In genomic region chr22:44683881-44684280, GRCh38 we compare ENCODE assay signal across 23 cellular contexts. TPM values are rescaled to one million over a fixed set of nuclear protein-coding genes. Genes with fewer than 3 reads are reported as not detected.
DNase-seq lines count a peak whose midpoint lies in the region; ATAC-seq, FAIRE-seq and TF ChIP-seq lines count a peak whose summit lies in the region.
"Had no signal": no experiment of that assay in that cellular context is flagged by ENCODE, and none has a peak within 500 bp of the region (broad histone marks: within the 10 kb centered on the region; RNA-seq: fewer than 3 reads in every experiment).

No MANE protein-coding gene starts in this region.

- in situ Hi-C loops in GM12878 (cut with MboI), result no loop called here

- H3K79me2 ChIP-seq in GM12878 (ENCODE audit: control insufficient read depth, insufficient read depth, low read length), result no peaks in the 10 kb centered on the region
- H3K79me2 ChIP-seq: parathyroid adenoma had no signal

- TF ChIP-seq POLR2A in GM12878 (IDR thresholded peaks at IDR 0.05; ENCODE audit: low read depth, low read length), result no peak

- peak overlapping the region; percentile 19 to 61 for H3K4me3 Mint-ChIP-seq in activated T-cell treated with anti-CD3 and anti-CD28 coated beads, Interleukin-2, amount 50 U/mL, for 72 hours
- no peak overlapping the region for H3K4me3 Mint-ChIP-seq in Caco-2 (ENCODE audit: unreplicated experiment)
- peak overlapping the region; percentile 21 for H3K4me3 Mint-ChIP-seq in stimulated activated memory B cell treated with anti-CD40 and anti-IgM and Interleukin-4, amounts not matched to agents 10 μg/mL and 1 μg/mL and 100 μg/mL, for 72 hours
- H3K4me3 Mint-ChIP-seq: activated naive CD4-positive, alpha-beta T cell treated with anti-CD3 and anti-CD28 coated beads for 36 hours; activated T-cell treated with anti-CD3 and anti-CD28 coated beads, Interleukin-2, amount 50 U/mL, for 4 hours; dendritic cell treated with granulocyte-macrophage colony-stimulating factor and Interleukin-4, amounts not matched to agents 40 ng/mL and 50 ng/mL, for 4 days had no signal

- H3K36me3 ChIP-seq in Caco-2 (ENCODE audit: control insufficient read depth, insufficient read depth, low read length), result no peaks in the 10 kb centered on the region
- H3K36me3 ChIP-seq in GM12878 (ENCODE audit: control insufficient read depth in 2 of 2, insufficient read depth in 2 of 2, low read length in 1 of 2), result no peaks in the 10 kb centered on the region
- H3K36me3 ChIP-seq: HAP-1, sigmoid colon had no signal

- CTCF ChIA-PET in Caco-2 (lab: Charles Lee) (no interaction called here), GM12878 (lab: Yijun Ruan, JAX) (interaction anchor here (0.7 to 6.2 kb wide), 17 partner anchors 11 to 690 kb away, joined by 3 to 67 read pairs (median 5); partner anchors contain the start of gene PRR5)

- H3K4me1 ChIP-seq in Caco-2, result peaks cover 48% of the 10 kb centered on the region
- H3K4me1 ChIP-seq in GM12878 (ENCODE audit: control insufficient read depth, insufficient read depth, low read length), result peaks cover 46% of the 10 kb centered on the region
- peaks cover 4% of the 10 kb centered on the region for H3K4me1 ChIP-seq in foreskin keratinocyte
- H3K4me1 ChIP-seq: parathyroid adenoma had no signal

- H2AFZ ChIP-seq in GM12878 (ENCODE audit: control insufficient read depth, low read depth, low read length), result no peak overlapping the region
- H2AFZ ChIP-seq: parathyroid adenoma had no signal

- H3K36me3 Mint-ChIP-seq in activated T-cell treated with anti-CD3 and anti-CD28 coated beads, Interleukin-2, amount 50 U/mL, for 72 hours (ENCODE audit: insufficient read depth in 2 of 2), result no peaks in the 10 kb centered on the region
- peaks cover 73% of the 10 kb centered on the region for H3K36me3 Mint-ChIP-seq in Caco-2 (ENCODE audit: insufficient read depth, unreplicated experiment)
- H3K36me3 Mint-ChIP-seq in stimulated activated memory B cell treated with anti-CD40 and anti-IgM and Interleukin-4, amounts not matched to agents 10 μg/mL and 1 μg/mL and 100 μg/mL, for 72 hours, result no peaks in the 10 kb centered on the region

- no peak for DNase-seq in activated T-cell treated with anti-CD3 and anti-CD28 coated beads, Interleukin-2, amount 50 U/mL, for 72 hours
- DNase-seq in activated T-cell treated with anti-CD3 and anti-CD28 coated beads for 4 hours (no peak), Caco-2 (no peak), GM12878 (ENCODE audit: low read depth, low spot score) (no peak), NCI-H2171 (lab: John Stamatoyannopoulos, UW) (no peak), foreskin keratinocyte (no peak)
- DNase-seq: activated T-cell treated with anti-CD3 and anti-CD28 coated beads, Interleukin-2, amount 50 U/mL, for 4 hours; aorta; mucosa of descending colon; NCI-H1092 treated with DMSO at 0.1 percent for 48 hours; NCI-H2227 treated with DMSO at 0.1 percent for 48 hours; RPMI8226 had no signal

- BruUV-seq in Caco-2 (replicated peaks; lab: Mats Ljungman, UMichigan) (no TSS peak), GM12878 (replicated peaks; lab: Mats Ljungman, UMichigan) (no TSS peak)

- RAD21 ChIA-PET in GM12878 (lab: Charles Lee; ENCODE audit: unreplicated experiment), result interaction anchor here (1.4 to 2.1 kb wide), 2 partner anchors 20 to 57 kb away, joined by 4 to 9 read pairs; no protein-coding TSS in a partner anchor

- TF ChIP-seq CTCF in Caco-2 (IDR thresholded peaks at IDR 0.05; ENCODE audit: insufficient read depth in 1 of 2, low read depth in 1 of 2, low read length in 1 of 2, severe bottlenecking in 1 of 2, unreplicated experiment in 1 of 2) (no peak), GM12878 (IDR thresholded peaks at IDR 0.05 in 2 of 3, conservative IDR thresholded peaks at IDR 0.05 in 1 of 3; ENCODE audit: control insufficient read depth in 2 of 3, extremely low read depth in 1 of 3, insufficient read depth in 1 of 3, low read depth in 3 of 3, low read length in 3 of 3) (no peak), foreskin keratinocyte (conservative IDR thresholded peaks at IDR 0.05) (no peak)

- no peak for FAIRE-seq in GM12878 (lab: Jason Lieb, UNC)
- FAIRE-seq: D721Med, GM19239, kidney had no signal

- WGBS in GM12878 (ENCODE audit: insufficient coverage, insufficient replicate concordance, low lambda C conversion rate, missing lambda C conversion rate), result 1% methylated on average over 8 of the region's 8 CpGs

- H3K27ac ChIP-seq in GM12878 (ENCODE audit: control insufficient read depth, insufficient read depth), result peak overlapping the region; percentile 48
- H3K27ac ChIP-seq in foreskin keratinocyte, result no peak overlapping the region
- H3K27ac ChIP-seq: parathyroid adenoma, sigmoid colon, SK-N-MC had no signal

- no peak for TF ChIP-seq EP300 in GM12878 (IDR thresholded peaks at IDR 0.05; ENCODE audit: borderline replicate concordance in 1 of 2, control insufficient read depth in 1 of 2, low read depth in 2 of 2, low read length in 2 of 2)

- peak overlapping the region; percentile 84 for H3K4me2 ChIP-seq in GM12878 (ENCODE audit: control insufficient read depth, insufficient read depth)

- H3K27me3 ChIP-seq in Caco-2 (replicated peaks; ENCODE audit: control insufficient read depth, insufficient read depth, low read length) (no peaks in the 10 kb centered on the region), GM12878 (replicated peaks in 1 of 2; ENCODE audit: control insufficient read depth in 2 of 2, insufficient read depth in 2 of 2, low read length in 1 of 2) (no peaks in the 10 kb centered on the region), foreskin keratinocyte (no peaks in the 10 kb centered on the region)
- H3K27me3 ChIP-seq: sigmoid colon had no signal

- no peak overlapping the region for H3K27ac Mint-ChIP-seq in activated T-cell treated with anti-CD3 and anti-CD28 coated beads, Interleukin-2, amount 50 U/mL, for 72 hours
- peak overlapping the region; percentile 92 for H3K27ac Mint-ChIP-seq in Caco-2 (ENCODE audit: unreplicated experiment)
- peak overlapping the region; percentile 86 for H3K27ac Mint-ChIP-seq in stimulated activated memory B cell treated with anti-CD40 and anti-IgM and Interleukin-4, amounts not matched to agents 10 μg/mL and 1 μg/mL and 100 μg/mL, for 72 hours

- intact Hi-C loops in Caco-2 (cut with micrococcal nuclease; ENCODE audit: unreplicated experiment), result no loop called here
- intact Hi-C loops in GM12878 (cut with micrococcal nuclease; ENCODE audit: unreplicated experiment), result no loop called here

- no peak for TF ChIP-seq RAD21 in GM12878 (IDR thresholded peaks at IDR 0.05; ENCODE audit: insufficient read depth, low read depth, low read length)

- no peak overlapping the region for H3K9ac ChIP-seq in GM12878 (ENCODE audit: control insufficient read depth, insufficient read depth, low read length)
- H3K9ac ChIP-seq: parathyroid adenoma had no signal

- ATAC-seq in activated T-cell treated with anti-CD3 and anti-CD28 coated beads, Interleukin-2, amount 50 U/mL, for 72 hours (replicated peaks in 1 of 2), result no peak
- no peak for ATAC-seq in GM12878
- no peak for ATAC-seq in stimulated activated memory B cell treated with anti-CD40 and anti-IgM and Interleukin-4, amounts not matched to agents 10 μg/mL and 1 μg/mL and 100 μg/mL, for 72 hours
- no peak for ATAC-seq in HG02973 (IDR thresholded peaks at IDR 0.05; ENCODE audit: unreplicated experiment)
- no peak for ATAC-seq in foreskin keratinocyte

- SMC1A ChIA-PET in GM12878 (lab: Charles Lee; ENCODE audit: uncharacterized antibody, unreplicated experiment), result interaction anchor here (0.7 to 2.3 kb wide), 3 partner anchors 20 to 270 kb away, joined by 3 to 8 read pairs (median 4); no protein-coding TSS in a partner anchor

- no peaks in the 10 kb centered on the region for H3K27me3 Mint-ChIP-seq in activated T-cell treated with anti-CD3 and anti-CD28 coated beads, Interleukin-2, amount 50 U/mL, for 72 hours (ENCODE audit: low read depth)
- no peaks in the 10 kb centered on the region for H3K27me3 Mint-ChIP-seq in Caco-2 (ENCODE audit: insufficient read depth, unreplicated experiment)
- peaks cover 46% of the 10 kb centered on the region for H3K27me3 Mint-ChIP-seq in stimulated activated memory B cell treated with anti-CD40 and anti-IgM and Interleukin-4, amounts not matched to agents 10 μg/mL and 1 μg/mL and 100 μg/mL, for 72 hours

- H3K9me3 ChIP-seq in Caco-2, result no peaks in the 10 kb centered on the region
- H3K9me3 ChIP-seq in GM12878 (replicated peaks; ENCODE audit: control insufficient read depth, insufficient read depth, low read length), result no peaks in the 10 kb centered on the region; the same call in 2 of the 3 replicates
- H3K9me3 ChIP-seq: HAP-1, mucosa of descending colon, sigmoid colon had no signal

- no peaks in the 10 kb centered on the region for H4K20me1 ChIP-seq in GM12878 (ENCODE audit: control insufficient read depth, insufficient read depth)

- peaks cover 55% of the 10 kb centered on the region for H3K4me1 Mint-ChIP-seq in activated T-cell treated with anti-CD3 and anti-CD28 coated beads, Interleukin-2, amount 50 U/mL, for 72 hours (ENCODE audit: low read depth)
- peaks cover 43% of the 10 kb centered on the region for H3K4me1 Mint-ChIP-seq in Caco-2 (ENCODE audit: low read depth, unreplicated experiment)
- H3K4me1 Mint-ChIP-seq in stimulated activated memory B cell treated with anti-CD40 and anti-IgM and Interleukin-4, amounts not matched to agents 10 μg/mL and 1 μg/mL and 100 μg/mL, for 72 hours, result peaks cover 59% of the 10 kb centered on the region

- POLR2A ChIA-PET in Caco-2 (lab: Charles Lee), result no interaction called here
- POLR2A ChIA-PET in GM12878 (lab: Charles Lee), result interaction anchor here (0.5 kb wide), 1 partner anchor 503 kb away, joined by 3 read pairs; the partner anchor contains the start of gene PARVG

- H3K4me3 ChIP-seq in Caco-2 (ENCODE audit: low read depth, low read length) (no peak overlapping the region), GM12878 (no peak overlapping the region)
- H3K4me3 ChIP-seq: HAP-1, mucosa of descending colon, sigmoid colon, SK-N-MC had no signal

- no peaks in the 10 kb centered on the region for H3K9me3 Mint-ChIP-seq in activated T-cell treated with anti-CD3 and anti-CD28 coated beads, Interleukin-2, amount 50 U/mL, for 72 hours
- no peaks in the 10 kb centered on the region for H3K9me3 Mint-ChIP-seq in Caco-2 (ENCODE audit: unreplicated experiment)
- H3K9me3 Mint-ChIP-seq in stimulated activated memory B cell treated with anti-CD40 and anti-IgM and Interleukin-4, amounts not matched to agents 10 μg/mL and 1 μg/mL and 100 μg/mL, for 72 hours, result no peaks in the 10 kb centered on the region
- H3K9me3 Mint-ChIP-seq: activated naive CD4-positive, alpha-beta T cell treated with anti-CD3 and anti-CD28 coated beads for 36 hours; activated T-cell treated with anti-CD3 and anti-CD28 coated beads, Interleukin-2, amount 50 U/mL, for 4 hours; dendritic cell treated with granulocyte-macrophage colony-stimulating factor and Interleukin-4, amounts not matched to agents 40 ng/mL and 50 ng/mL, for 4 days had no signal

RNA-seq across cellular contexts. Expression of gene PRR5, which starts 18.1 kb away (rescaled TPM):
- total RNA-seq in activated T-cell treated with anti-CD3 and anti-CD28 coated beads, Interleukin-2, amount 50 U/mL, for 72 hours, result 10 to 100 TPM; 11.7 to 12.0 TPM
- total RNA-seq in Caco-2 (2022) (74.8 and 82.8 TPM in 2 replicates), GM12878 (2014; rRNA removed) (0.54 and 1.6 TPM in 2 replicates), GM12878 (2014; rRNA removed; fragmentation: Illumina TruSeq; extraction: Trizol) (0.89 and 0.92 TPM in 2 replicates), GM12878 (2021) (4.5 and 5.3 TPM in 2 replicates), foreskin keratinocyte (12.2 and 13.8 TPM in 2 replicates)
- 8.9 and 12.5 TPM in 2 replicates for total RNA-seq in GM12878 (2013; cell fraction: nucleolus; rRNA removed)
- 0.21 TPM for polyA plus RNA-seq in GM12878 (2011; ENCODE audit: low read depth)
- polyA plus RNA-seq in GM12878 (2011; rRNA removed) (4.7 and 9.4 TPM in 2 replicates), GM12878 (2014; fragmentation: Illumina TruSeq; extraction: Trizol) (0.59 TPM in 1 of 2 replicates, not detected in the other), GM12878 (2014; fragmentation: Nextera tagmentation; extraction: Ambion mirVana) (under 1 TPM; 0.03 to 0.13 TPM), GM12878 (2014; rRNA removed) (2.9 TPM in 2 replicates), GM12878 (2016; fragmentation: Nextera tagmentation; extraction: Ambion mirVana) (1 to 10 TPM; 1.3 to 1.8 TPM), foreskin keratinocyte (18.4 and 18.5 TPM in 2 replicates)
- 12.9 and 16.4 TPM in 2 replicates for polyA plus RNA-seq in GM12878 (2011; cell fraction: cytosol; rRNA removed)
- 50.2 TPM in 2 replicates for polyA plus RNA-seq in GM12878 (2011; cell fraction: nucleus; rRNA removed)
- polyA plus RNA-seq in GM12878 (2012), result 1.5 and 1.6 TPM in 2 replicates
- polyA minus RNA-seq in GM12878 (2011; rRNA and poly(A)+ RNA removed), result 15.9 and 21.4 TPM in 2 replicates
- 7.8 and 9.0 TPM in 2 replicates for polyA minus RNA-seq in GM12878 (2011; cell fraction: cytosol; rRNA and poly(A)+ RNA removed)
- polyA minus RNA-seq in GM12878 (2011; cell fraction: nucleus; rRNA and poly(A)+ RNA removed), result 15.1 and 24.5 TPM in 2 replicates
